In genomic region chr4:158824425-158825274, GRCh38 we compare ENCODE assay signal across 1 cellular context.
TF ChIP-seq lines count a peak whose summit lies in the region.

No MANE protein-coding gene starts in this region.

TF ChIP-seq in HEK293, 187 proteins besides CTCF, POLR2A, EP300 and RAD21 (continued from another document):
- 0 out of 2 replicates have a peak, but pooled peaks have one; percentile 51 for TF ChIP-seq PRDM1 (tag by site-specific recombination; IDR thresholded peaks at IDR 0.05)
- TF ChIP-seq GFI1B (tag by site-specific recombination; IDR thresholded peaks at IDR 0.05): 0 out of 2 replicates have a peak, but pooled peaks have one; percentile 17
- TF ChIP-seq ZNF266 (tag by site-specific recombination; IDR thresholded peaks at IDR 0.05; ENCODE audit: low read depth): no peak
- peak; percentile 46; the same call in 1 of the 2 replicates for TF ChIP-seq ZNF600 (tag by site-specific recombination; IDR thresholded peaks at IDR 0.05)
- TF ChIP-seq ZXDB (tag by site-specific recombination; IDR thresholded peaks at IDR 0.05): peak; percentile 69
- TF ChIP-seq SP3 (tag by site-specific recombination; IDR thresholded peaks at IDR 0.05): no peak
- TF ChIP-seq FEZF1 (tag by site-specific recombination; IDR thresholded peaks at IDR 0.05): peak; percentile 86
- 0 out of 2 replicates have a peak, but pooled peaks have one; percentile 16 for TF ChIP-seq KLF1 (tag by site-specific recombination; IDR thresholded peaks at IDR 0.05)
- TF ChIP-seq ZNF175 (tag by site-specific recombination; IDR thresholded peaks at IDR 0.05): no peak
- no peak for TF ChIP-seq OSR2 (tag by site-specific recombination; IDR thresholded peaks at IDR 0.05)
- peak; percentile 61 for TF ChIP-seq ZBTB17 (tag by site-specific recombination; IDR thresholded peaks at IDR 0.05)
- no peak for TF ChIP-seq PRDM2 (tag by site-specific recombination; IDR thresholded peaks at IDR 0.05; ENCODE audit: borderline replicate concordance)
- no peak for TF ChIP-seq ZNF555 (tag by site-specific recombination; conservative IDR thresholded peaks at IDR 0.05)
- no peak for TF ChIP-seq TCF7L2 (IDR thresholded peaks at IDR 0.05; ENCODE audit: borderline replicate concordance, low read depth, low read length)
- no peak for TF ChIP-seq ZNF239 (tag by site-specific recombination; IDR thresholded peaks at IDR 0.05)
- TF ChIP-seq ZNF121 (tag by site-specific recombination; IDR thresholded peaks at IDR 0.05): no peak
- TF ChIP-seq ZNF37A (tag by site-specific recombination; IDR thresholded peaks at IDR 0.05): no peak
- TF ChIP-seq ZNF202 (tag by site-specific recombination; IDR thresholded peaks at IDR 0.05; ENCODE audit: borderline replicate concordance): no peak
- no peak for TF ChIP-seq ZNF26 (tag by site-specific recombination; IDR thresholded peaks at IDR 0.05)
- no peak for TF ChIP-seq ZNF132 (tag by site-specific recombination; IDR thresholded peaks at IDR 0.05; ENCODE audit: borderline replicate concordance)
- TF ChIP-seq REPIN1 (tag by site-specific recombination; IDR thresholded peaks at IDR 0.05; ENCODE audit: low read depth): no peak
- TF ChIP-seq MZF1 (tag by site-specific recombination; IDR thresholded peaks at IDR 0.05; ENCODE audit: borderline replicate concordance): no peak
- no peak for TF ChIP-seq ZNF24 (tag by site-specific recombination; IDR thresholded peaks at IDR 0.05)
- TF ChIP-seq PBX3 (CRISPR knock-in tag; IDR thresholded peaks at IDR 0.05): no peak
- no peak for TF ChIP-seq ZNF449 (tag by site-specific recombination; IDR thresholded peaks at IDR 0.05)
- no peak for TF ChIP-seq ZEB2 (tag by site-specific recombination; IDR thresholded peaks at IDR 0.05)
- TF ChIP-seq KLF9 (tag by site-specific recombination; IDR thresholded peaks at IDR 0.05; ENCODE audit: low read depth): no peak
- TF ChIP-seq TRIM28 (IDR thresholded peaks at IDR 0.05; ENCODE audit: borderline replicate concordance, low read length): peak; percentile 68; the same call in 1 of the 2 replicates
- TF ChIP-seq ZNF521 (tag by site-specific recombination; IDR thresholded peaks at IDR 0.05): no peak
- TF ChIP-seq RBAK (tag by site-specific recombination; IDR thresholded peaks at IDR 0.05): no peak
- no peak for TF ChIP-seq KLF7 (tag by site-specific recombination; IDR thresholded peaks at IDR 0.05; ENCODE audit: borderline replicate concordance)
- no peak for TF ChIP-seq ZNF558 (tag by site-specific recombination; IDR thresholded peaks at IDR 0.05)
- no peak for TF ChIP-seq ZNF548 (tag by site-specific recombination; IDR thresholded peaks at IDR 0.05)
- TF ChIP-seq ZNF133 (tag by site-specific recombination; IDR thresholded peaks at IDR 0.05): no peak
- no peak for TF ChIP-seq ZNF704 (tag by site-specific recombination; IDR thresholded peaks at IDR 0.05)
- TF ChIP-seq ZNF404 (tag by site-specific recombination; IDR thresholded peaks at IDR 0.05): no peak
